ENCODE assay signal across 1 cellular context in genomic region chr16:19289805-19290490, GRCh38.
TF ChIP-seq lines count a peak whose summit lies in the region.

No MANE protein-coding gene starts in this region.

TF ChIP-seq in SK-N-SH, 30 proteins besides CTCF, POLR2A, EP300 and RAD21 (continued from another document):
- TF ChIP-seq IRF3 (IDR thresholded peaks at IDR 0.05; ENCODE audit: low read depth, low read length) (no peak), EZH2phosphoT487 (IDR thresholded peaks at IDR 0.05; ENCODE audit: borderline replicate concordance, low read depth) (no peak), ELF1 (IDR thresholded peaks at IDR 0.05) (no peak), PBX3 (IDR thresholded peaks at IDR 0.05) (no peak), YY1 (IDR thresholded peaks at IDR 0.05; ENCODE audit: low read depth) (no peak), MXI1 (IDR thresholded peaks at IDR 0.05; ENCODE audit: low read depth, low read length) (no peak), FOXM1 (IDR thresholded peaks at IDR 0.05; ENCODE audit: low read depth) (no peak), NRF1 (IDR thresholded peaks at IDR 0.05; ENCODE audit: low read depth, low read length) (no peak), SMC3 (IDR thresholded peaks at IDR 0.05; ENCODE audit: low read depth, low read length) (no peak), TCF12 (IDR thresholded peaks at IDR 0.05) (no peak), RCOR1 (IDR thresholded peaks at IDR 0.05; ENCODE audit: low read length) (no peak), MEF2A (IDR thresholded peaks at IDR 0.05; ENCODE audit: borderline replicate concordance, low read depth) (no peak), MAX (IDR thresholded peaks at IDR 0.05; ENCODE audit: low read depth) (no peak), FOXJ3 (CRISPR knock-in tag; IDR thresholded peaks at IDR 0.05) (no peak), NFIC (IDR thresholded peaks at IDR 0.05; ENCODE audit: borderline replicate concordance) (no peak)
